Comparison of ENCODE assay signal across 8 cellular contexts in genomic region chr9:93096131-93096802, GRCh38. TPM values are rescaled to one million over a fixed set of nuclear protein-coding genes. Genes with fewer than 3 reads are reported as not detected.
DNase-seq lines count a peak whose midpoint lies in the region; ATAC-seq, FAIRE-seq and TF ChIP-seq lines count a peak whose summit lies in the region.

A gene with protein sequence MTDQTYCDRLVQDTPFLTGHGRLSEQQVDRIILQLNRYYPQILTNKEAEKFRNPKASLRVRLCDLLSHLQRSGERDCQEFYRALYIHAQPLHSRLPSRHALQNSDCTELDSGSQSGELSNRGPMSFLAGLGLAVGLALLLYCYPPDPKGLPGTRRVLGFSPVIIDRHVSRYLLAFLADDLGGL (plus strand): TSS chr9:93096217. CDS start chr9:93096346, 129 bp downstream.

- peaks cover 0 to 25% (median 8%) of the 10 kb centered on the region in 3 donors for H3K4me1 ChIP-seq in pancreas

- no peaks in the 10 kb centered on the region for H3K27me3 ChIP-seq in pancreas

- peak within 1 kb of the TSS; percentile 72 to 90 (median 86) for H3K27ac ChIP-seq in pancreas

- FAIRE-seq in pancreas (lab: Jason Lieb, UNC), result no peak

- ATAC-seq in HG02642 (IDR thresholded peaks at IDR 0.05; ENCODE audit: poor library complexity, unreplicated experiment) (peak; percentile 22), Right ventricle myocardium superior (ENCODE audit: poor library complexity) (peak; percentile 6), pancreas (peak; percentile 3 to 27 (median 6))
- ATAC-seq in activated naive CD4-positive, alpha-beta T cell treated with anti-CD3 and anti-CD28 coated beads, Interleukin-2, amount 50 U/mL, for 72 hours, result peak; percentile 10

- WGBS in pancreas, 2 donors, result 0 to 1% methylated on average over 59 to 65 of the region's 65 CpGs

- H3K4me3 ChIP-seq in pancreas, result peak within 1 kb of the TSS; percentile 76 to 100 (median 93)

- H3K27ac Mint-ChIP-seq in activated naive CD4-positive, alpha-beta T cell treated with anti-CD3 and anti-CD28 coated beads, Interleukin-2, amount 50 U/mL, for 72 hours, result peak within 1 kb of the TSS; percentile 89 to 98

- no peak for TF ChIP-seq CTCF in pancreas (IDR thresholded peaks at IDR 0.05)

- no peaks in the 10 kb centered on the region for H3K9me3 ChIP-seq in pancreas

- intact Hi-C loops in Right ventricle myocardium superior (cut with DNase I), result no loop called here
- intact Hi-C loops in pancreas (cut with DNase I), result no loop called here

- DNase-seq in DMS 273 (lab: John Stamatoyannopoulos, UW; ENCODE audit: unreplicated experiment) (peak; percentile 66), DMS 273 treated with DMSO at 0.1 percent for 48 hours (lab: John Stamatoyannopoulos, UW) (no peak), NCI-H774 (lab: John Stamatoyannopoulos, UW) (peak; percentile 25), Right ventricle myocardium superior (peak; percentile 76), pancreas (peak in 2 of 6 donors; percentile 58 to 71), NOMO-1 treated with dmso at 0.1 percent for 144 hours (lab: John Stamatoyannopoulos, UW; ENCODE audit: unreplicated experiment) (no peak)
- peak in 1 of 2 donors; percentile 56 for DNase-seq in activated naive CD4-positive, alpha-beta T cell treated with anti-CD3 and anti-CD28 coated beads, Interleukin-2, amount 50 U/mL, for 72 hours (ENCODE audit: low spot score in 2 of 2)

- H3K36me3 ChIP-seq in pancreas, result no peaks in the 10 kb centered on the region

- peaks cover 0 to 24% of the 10 kb centered on the region in 2 donors for H3K9me3 Mint-ChIP-seq in activated naive CD4-positive, alpha-beta T cell treated with anti-CD3 and anti-CD28 coated beads, Interleukin-2, amount 50 U/mL, for 72 hours

- peaks cover 20 to 35% of the 10 kb centered on the region in 2 donors for H3K36me3 Mint-ChIP-seq in activated naive CD4-positive, alpha-beta T cell treated with anti-CD3 and anti-CD28 coated beads, Interleukin-2, amount 50 U/mL, for 72 hours

RNA-seq across cellular contexts. Expression of the gene that starts here (rescaled TPM):
- 10 to 100 TPM; 58.1 to 82.6 TPM for total RNA-seq in activated naive CD4-positive, alpha-beta T cell treated with anti-CD3 and anti-CD28 coated beads, Interleukin-2, amount 50 U/mL, for 72 hours
- total RNA-seq in Right ventricle myocardium superior (27.5 TPM), pancreas (10 to 100 TPM in 1 of 6 donors, 1 to 10 TPM in 5; 4.3 to 11.0 (median 7.0) TPM)
- polyA plus RNA-seq in pancreas, result 10 to 100 TPM; 15.7 to 20.4 TPM

Comparison
In these comparisons a context has a peak if more than half of its experiments do, and no peak if none do; other contexts are left out.
1. DNase-seq: peak in DMS 273 (single experiment), NCI-H774 (single experiment) and Right ventricle myocardium superior (single experiment); none in DMS 273 treated with DMSO at 0.1 percent for 48 hours (single experiment) and NOMO-1 treated with dmso at 0.1 percent for 144 hours (single experiment).
2. Peak in every context shown above with its lines, with median percentiles within 50 percentile points of each other: ATAC-seq.